In genomic region chr2:167900435-167900834, GRCh38 we compare ENCODE assay signal across 23 cellular contexts.
"Had no signal": no experiment of that assay in that cellular context is flagged by ENCODE, and none has a peak within 500 bp of the region (broad histone marks: within the 10 kb centered on the region; RNA-seq: fewer than 3 reads in every experiment).

No MANE protein-coding gene starts in this region.

- H3K27ac Mint-ChIP-seq: mesothelial cell of epicardium had no signal

- H3K4me3 Mint-ChIP-seq: mesothelial cell of epicardium had no signal

- H3K4me1 Mint-ChIP-seq: mesothelial cell of epicardium had no signal

- FAIRE-seq: colon, endothelial cell of umbilical vein, frontal cortex, islet of Langerhans, keratinocyte had no signal

- H3K4me3 ChIP-seq: coronary artery, dorsolateral prefrontal cortex, esophagus muscularis mucosa, gastroesophageal sphincter, heart right ventricle, left lung, lower lobe of right lung, mucosa of descending colon had no signal

- H3K36me3 Mint-ChIP-seq: mesothelial cell of epicardium had no signal

- H3K27me3 ChIP-seq: esophagus muscularis mucosa, foreskin keratinocyte, gastroesophageal sphincter, left lung had no signal

- H3K27ac ChIP-seq: coronary artery, dorsolateral prefrontal cortex, esophagus muscularis mucosa, foreskin keratinocyte, gastroesophageal sphincter, heart right ventricle, left lung, lower lobe of right lung had no signal

- ATAC-seq: foreskin keratinocyte, gastroesophageal sphincter, heart right ventricle, left cardiac atrium, left lung, left ventricle myocardium superior, lower lobe of right lung, mucosa of descending colon had no signal

- H3K9me3 ChIP-seq: esophagus muscularis mucosa, gastroesophageal sphincter, left lung, lower lobe of right lung, mucosa of descending colon had no signal

- DNase-seq: dermis blood vessel endothelial cell; dorsolateral prefrontal cortex; effector CD4-positive, alpha-beta T cell; effector memory CD4-positive, alpha-beta T cell; foreskin keratinocyte; head of caudate nucleus; heart right ventricle; hippocampal formation; left cardiac atrium; left lung; left ventricle myocardium superior; lower lobe of right lung; mesenchymal stem cell; mucosa of descending colon had no signal

- H3K4me1 ChIP-seq: esophagus muscularis mucosa, foreskin keratinocyte, gastroesophageal sphincter, heart right ventricle, left lung, lower lobe of right lung had no signal

- H3K36me3 ChIP-seq: esophagus muscularis mucosa, gastroesophageal sphincter, heart right ventricle, left lung, lower lobe of right lung had no signal
